Comparison of ENCODE assay signal across 21 cellular contexts in the genomic region with DNA sequence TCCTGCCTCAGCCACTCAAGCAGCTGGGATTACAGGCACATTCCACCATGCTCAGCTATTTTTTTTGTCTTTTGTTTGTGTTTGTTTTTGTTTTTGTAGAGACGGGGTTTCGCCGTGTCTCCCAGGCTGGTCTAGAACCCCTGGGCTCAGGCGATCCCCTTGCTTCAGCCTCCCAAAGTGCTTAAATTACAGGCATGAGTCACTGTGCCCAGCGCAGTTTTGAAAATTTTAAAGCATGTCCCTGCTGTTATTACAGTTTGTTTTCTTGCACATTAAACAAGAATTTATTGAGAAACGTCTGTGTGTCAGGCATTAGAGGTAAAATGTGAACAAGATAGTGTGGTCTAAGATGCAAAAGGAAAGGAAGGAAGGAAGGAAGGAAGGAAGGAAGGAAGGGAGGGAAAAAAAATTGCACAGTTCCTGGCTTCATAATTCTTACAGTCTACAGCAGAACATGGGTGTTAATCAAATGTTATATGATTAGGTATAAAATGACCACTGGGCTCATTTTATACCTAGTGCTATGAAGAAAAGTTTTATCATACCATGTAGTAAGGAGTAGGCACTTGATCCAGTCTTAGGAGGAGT.
A peak's percentile ranks its signal among the peaks of the same experiment; 100 is the strongest.
DNase-seq lines count a peak whose midpoint lies in the region; TF ChIP-seq lines count a peak whose summit lies in the region.
"Had no signal": no experiment of that assay in that cellular context is flagged by ENCODE, and none has a peak within 500 bp of the region (broad histone marks: within the 10 kb centered on the region; RNA-seq: fewer than 3 reads in every experiment).

No MANE protein-coding gene starts in this region.

- peaks cover 56% of the 10 kb centered on the region for H3K4me1 Mint-ChIP-seq in HFFc6 (ENCODE audit: low read depth)

- peaks cover 2% of the 10 kb centered on the region for H3K27me3 Mint-ChIP-seq in HFFc6 (ENCODE audit: insufficient read depth)
- H3K27me3 Mint-ChIP-seq: B cell; stimulated activated naive CD8-positive, alpha-beta T cell treated with anti-CD3 and anti-CD28 coated beads, Interleukin-15, Interleukin-2, amounts not matched to agents 100 ng/mL and 50 ng/mL, for 24 hours had no signal

- TF ChIP-seq CTCF in HFFc6 (IDR thresholded peaks at IDR 0.05) (no peak), fibroblast of mammary gland (conservative IDR thresholded peaks at IDR 0.05; ENCODE audit: control insufficient read depth, insufficient read depth, low read depth, low read length) (no peak)

- no peak overlapping the region for H3K4me3 ChIP-seq in fibroblast of mammary gland (ENCODE audit: control insufficient read depth, low read depth, low read length)
- H3K4me3 ChIP-seq: MG63, transverse colon had no signal

- H3K9me3 Mint-ChIP-seq in HFFc6, result no peaks in the 10 kb centered on the region
- H3K9me3 Mint-ChIP-seq: activated CD4-positive, alpha-beta T cell treated with anti-CD3 and anti-CD28 coated beads, Interleukin-2, amount 10 ng/mL, durations not matched to agents 7 days and 5 days; stimulated activated naive CD8-positive, alpha-beta T cell treated with anti-CD3 and anti-CD28 coated beads, Interleukin-15, Interleukin-2, amounts not matched to agents 100 ng/mL and 50 ng/mL, for 24 hours had no signal

- H3K4me3 Mint-ChIP-seq in HFFc6, result no peak overlapping the region
- H3K4me3 Mint-ChIP-seq: activated CD4-positive, alpha-beta T cell treated with anti-CD3 and anti-CD28 coated beads, Interleukin-2, amount 10 ng/mL, durations not matched to agents 7 days and 5 days; B cell; stimulated activated naive CD8-positive, alpha-beta T cell treated with anti-CD3 and anti-CD28 coated beads, Interleukin-15, Interleukin-2, amounts not matched to agents 100 ng/mL and 50 ng/mL, for 24 hours had no signal

- H3K27ac Mint-ChIP-seq in HFFc6, result peak overlapping the region; percentile 43
- H3K27ac Mint-ChIP-seq: activated CD4-positive, alpha-beta T cell treated with anti-CD3 and anti-CD28 coated beads, Interleukin-2, amount 10 ng/mL, durations not matched to agents 7 days and 5 days; B cell; stimulated activated naive CD8-positive, alpha-beta T cell treated with anti-CD3 and anti-CD28 coated beads, Interleukin-15, Interleukin-2, amounts not matched to agents 100 ng/mL and 50 ng/mL, for 24 hours had no signal

- H3K36me3 Mint-ChIP-seq in HFFc6 (ENCODE audit: low read depth), result no peaks in the 10 kb centered on the region

- DNase-seq in HFFc6 (peak; percentile 45), amniotic epithelial cell (ENCODE audit: low read depth) (peak; percentile 65), fibroblast of mammary gland (ENCODE audit: low read depth) (peak; percentile 31), smooth muscle cell of the brain vasculature (ENCODE audit: low read depth, low spot score) (peak; percentile 90), SK-N-DZ (ENCODE audit: low spot score) (no peak)
- no peak for DNase-seq in NK-92 treated with Interleukin-12 subunit alpha and Interleukin-12 subunit beta, amount 100 ng/mL, for 24 hours (lab: John Stamatoyannopoulos, UW)
- DNase-seq in activated CD4-positive, alpha-beta T cell treated with anti-CD3 and anti-CD28 coated beads, Interleukin-2, amount 50 U/mL, for 1 hour, result no peak
- DNase-seq: activated CD4-positive, alpha-beta T cell treated with anti-CD3 and anti-CD28 coated beads, Interleukin-2, amount 10 ng/mL, durations not matched to agents 7 days and 5 days; activated CD8-positive, alpha-beta memory T cell treated with anti-CD3 and anti-CD28 coated beads, Interleukin-2, amount 50 U/mL, for 48 hours; activated effector memory CD4-positive, alpha-beta T cell treated with Interleukin-2 at 50 U/mL for 16 hours; caudate nucleus; erythroblast; MG63; NCI-H146; NCI-H524; small intestine; stimulated activated CD4-positive, alpha-beta T cell treated with anti-CD3 and anti-CD28 coated beads, Interleukin-4, amount 100 ng/mL, for 1 hour; SW 1271; transverse colon had no signal

Comparison
In these comparisons a context has a peak if more than half of its experiments do, and no peak if none do; other contexts are left out.
1. DNase-seq: peak in HFFc6 (single experiment), amniotic epithelial cell (single experiment), fibroblast of mammary gland (single experiment) and smooth muscle cell of the brain vasculature (single experiment); none in SK-N-DZ (single experiment), NK-92 treated with Interleukin-12 subunit alpha and Interleukin-12 subunit beta, amount 100 ng/mL, for 24 hours (single experiment) and activated CD4-positive, alpha-beta T cell treated with anti-CD3 and anti-CD28 coated beads, Interleukin-2, amount 50 U/mL, for 1 hour (single experiment).